In genomic region chrX:12979011-12979629, GRCh38 we compare ENCODE assay signal across 9 cellular contexts. TPM values are rescaled to one million over a fixed set of nuclear protein-coding genes. Genes with fewer than 3 reads are reported as not detected.
A peak's percentile ranks its signal among the peaks of the same experiment; 100 is the strongest.
DNase-seq lines count a peak whose midpoint lies in the region; TF ChIP-seq lines count a peak whose summit lies in the region.
"Had no signal": no experiment of that assay in that cellular context is flagged by ENCODE, and none has a peak within 500 bp of the region (broad histone marks: within the 10 kb centered on the region; RNA-seq: fewer than 3 reads in every experiment).

No MANE protein-coding gene starts in this region.

- peak overlapping the region; percentile 79 to 85 (median 83); a peak in 5 of 7 replicates for H3K27ac Mint-ChIP-seq in H9

- H3K4me1 ChIP-seq in H9 (ENCODE audit: insufficient read depth, low read length) (no peaks in the 10 kb centered on the region), adipocyte (ENCODE audit: control insufficient read depth, insufficient read depth, low read length) (peaks cover 2% of the 10 kb centered on the region), muscle layer of duodenum (ENCODE audit: control insufficient read depth in 1 of 2, insufficient read depth in 2 of 2, low read length in 2 of 2) (no peaks in the 10 kb centered on the region)

- DNase-seq in AG10803 (ENCODE audit: low read depth) (peak; percentile 54), H9 (no peak), adipocyte (ENCODE audit: low read depth) (peak; percentile 15), D341Med (ENCODE audit: low spot score) (no peak), retina (no peak), NCI-H526 treated with DMSO at 0.1 percent for 48 hours (lab: John Stamatoyannopoulos, UW) (no peak)
- no peak for DNase-seq in NK-92 treated with Interleukin-12 subunit alpha and Interleukin-12 subunit beta, amount 100 ng/mL, for 24 hours (lab: John Stamatoyannopoulos, UW)
- DNase-seq: foreskin melanocyte had no signal

- peak overlapping the region in 1 of 2 experiments; percentile 36; a peak in 1 of 5 replicates for H3K4me3 Mint-ChIP-seq in H9

- no peak overlapping the region for H3K23ac ChIP-seq in H9 (ENCODE audit: insufficient read length, low read depth, low read length)

- no peak overlapping the region for H2BK5ac ChIP-seq in H9 (ENCODE audit: insufficient read length, low read length)

- no peak overlapping the region for H2BK120ac ChIP-seq in H9 (ENCODE audit: low read depth, low read length, poor library complexity, severe bottlenecking)

- no peak overlapping the region for H2BK12ac ChIP-seq in H9 (ENCODE audit: insufficient read length, low read depth, low read length)

- H2AFZ ChIP-seq in H9 (ENCODE audit: low read length) = no peak overlapping the region

- H3K9ac ChIP-seq in H9 (ENCODE audit: extremely low read depth, insufficient read length, low read length) (no peak overlapping the region), adipocyte (ENCODE audit: low read length) (peak overlapping the region; percentile 97)

- no peak overlapping the region for H4K8ac ChIP-seq in H9 (replicated peaks; ENCODE audit: insufficient read length, low read depth, low read length)

- H3T11ph ChIP-seq in H9 (ENCODE audit: low read length) = no peak overlapping the region

- no peak overlapping the region for H2AK5ac ChIP-seq in H9 (ENCODE audit: insufficient read length, low read length)

- H3K36me3 ChIP-seq in adipocyte (ENCODE audit: control insufficient read depth, insufficient read depth, low read length, severe bottlenecking) (peaks cover 6% of the 10 kb centered on the region), muscle layer of duodenum (ENCODE audit: control insufficient read depth in 1 of 2, insufficient read depth in 2 of 2, low read length in 2 of 2) (no peaks in the 10 kb centered on the region)

- H3K18ac ChIP-seq in H9 (ENCODE audit: insufficient read length, low read depth, low read length) = no peak overlapping the region

- peaks cover 22 to 24% of the 10 kb centered on the region in 2 experiments for H3K4me1 Mint-ChIP-seq in H9

- no peaks in the 10 kb centered on the region for H3K23me2 ChIP-seq in H9 (ENCODE audit: insufficient read length, low read depth, low read length, poor library complexity, severe bottlenecking)

- no peak overlapping the region for H2BK15ac ChIP-seq in H9 (ENCODE audit: low read depth, low read length)

- WGBS in H9 (ENCODE audit: extremely low coverage, insufficient read length, low lambda C conversion rate) = no CpG with 5 or more reads among the region's 6 CpGs

- no peaks in the 10 kb centered on the region for H4K20me1 ChIP-seq in H9 (ENCODE audit: control insufficient read depth, insufficient read depth, insufficient read length)

- H3K4ac ChIP-seq in H9 (ENCODE audit: low read depth, low read length) = no peak overlapping the region

- no peak overlapping the region for H3K4me3 ChIP-seq in AG10803 (ENCODE audit: low read length)
- peak overlapping the region; percentile 88 for H3K4me3 ChIP-seq in adipocyte (ENCODE audit: low read length)
- peak overlapping the region in 1 of 2 donors; percentile 81 for H3K4me3 ChIP-seq in muscle layer of duodenum (ENCODE audit: low read depth in 1 of 2, low read length in 2 of 2)

- peaks cover 25 to 34% (median 28%) of the 10 kb centered on the region in 3 experiments for H3K36me3 Mint-ChIP-seq in H9 (ENCODE audit: insufficient read depth in 1 of 3, low read depth in 3 of 3)

- no peaks in the 10 kb centered on the region for H3K27me3 ChIP-seq in H9 (ENCODE audit: insufficient read depth, low read length)
- peaks cover 3% of the 10 kb centered on the region for H3K27me3 ChIP-seq in adipocyte (replicated peaks; ENCODE audit: control insufficient read depth, insufficient read depth, low read length)
- H3K27me3 ChIP-seq in muscle layer of duodenum (ENCODE audit: low read depth, low read length) = no peaks in the 10 kb centered on the region

- H3K14ac ChIP-seq in H9 (ENCODE audit: insufficient read depth, low read length) = no peak overlapping the region

- H3K56ac ChIP-seq in H9 (ENCODE audit: insufficient read length, low read depth, low read length) = no peak overlapping the region

- H4K5ac ChIP-seq in H9 (ENCODE audit: insufficient read length, low read depth, low read length) = no peak overlapping the region

- H3K79me1 ChIP-seq in H9 (ENCODE audit: insufficient read depth, low read depth, low read length, poor library complexity, severe bottlenecking) = no peaks in the 10 kb centered on the region

- H4K91ac ChIP-seq in H9 (ENCODE audit: insufficient read length, low read depth, low read length) = no peak overlapping the region

- TF ChIP-seq CTCF in AG10803 (conservative IDR thresholded peaks at IDR 0.05; ENCODE audit: low read length) = no peak
- TF ChIP-seq CTCF in H9 (conservative IDR thresholded peaks at IDR 0.05) = no peak

- H3K9me3 Mint-ChIP-seq in H9 = peaks cover 61 to 72% of the 10 kb centered on the region in 2 experiments

- no peak overlapping the region for H2BK20ac ChIP-seq in H9 (ENCODE audit: low read depth, low read length, poor library complexity, severe bottlenecking)

- H3K27ac ChIP-seq in H9 (ENCODE audit: insufficient read length, low read depth, low read length) (no peak overlapping the region), muscle layer of duodenum (ENCODE audit: low read length) (peak overlapping the region; percentile 87)

- peaks cover 11% of the 10 kb centered on the region; the same call in 1 of the 2 replicates for H3K79me2 ChIP-seq in H9 (ENCODE audit: insufficient read depth, low read length)

- no peak overlapping the region for H3K4me2 ChIP-seq in H9 (ENCODE audit: insufficient read depth, insufficient read length, low read length)

- H3K9me3 ChIP-seq in H9 (ENCODE audit: control insufficient read depth, low read depth, low read length) (no peaks in the 10 kb centered on the region), adipocyte (ENCODE audit: control insufficient read depth, low read length) (no peaks in the 10 kb centered on the region), muscle layer of duodenum (ENCODE audit: control insufficient read depth in 1 of 2, low read length in 2 of 2) (no peaks in the 10 kb centered on the region)

- H3K27me3 Mint-ChIP-seq in H9 (ENCODE audit: low read depth) = no peaks in the 10 kb centered on the region; the same call in 1 of the 2 replicates

RNA-seq across cellular contexts. Expression of gene TMSB4X, which starts 4.2 kb away (rescaled TPM):
- total RNA-seq in H9 (2021) = 2,733 and 2,818 TPM in 2 replicates

Comparison
In these comparisons a context has a peak if more than half of its experiments do, and no peak if none do; other contexts are left out.
1. DNase-seq: peak in AG10803 (single experiment) and adipocyte (single experiment); none in H9 (single experiment), D341Med (single experiment), NK-92 treated with Interleukin-12 subunit alpha and Interleukin-12 subunit beta, amount 100 ng/mL, for 24 hours (single experiment), retina (single experiment) and NCI-H526 treated with DMSO at 0.1 percent for 48 hours (single experiment).